Comparison of ENCODE assay signal across 8 cellular contexts in genomic region chr21:44816761-44817505, GRCh38. TPM values are rescaled to one million over a fixed set of nuclear protein-coding genes. Genes with fewer than 3 reads are reported as not detected.
DNase-seq lines count a peak whose midpoint lies in the region; ATAC-seq and TF ChIP-seq lines count a peak whose summit lies in the region.

No MANE protein-coding gene starts in this region.

- TF ChIP-seq CTCF in GM12875 (IDR thresholded peaks at IDR 0.05; ENCODE audit: borderline replicate concordance, insufficient read depth, low read depth, low read length) = no peak
- no peak for TF ChIP-seq CTCF in Peyer's patch (IDR thresholded peaks at IDR 0.05)
- no peak for TF ChIP-seq CTCF in fibroblast of mammary gland (conservative IDR thresholded peaks at IDR 0.05; ENCODE audit: control insufficient read depth, insufficient read depth, low read depth, low read length)
- TF ChIP-seq CTCF in GM13977 (IDR thresholded peaks at IDR 0.05; ENCODE audit: extremely low read depth, insufficient read depth, missing control alignments) = no peak

- H3K27ac ChIP-seq in Peyer's patch (peak overlapping the region in 3 of 4 donors; percentile 92 to 96 (median 94)), rectal smooth muscle tissue (ENCODE audit: low read depth, low read length) (no peak overlapping the region)

- peak overlapping the region; percentile 81 for H3K4me3 ChIP-seq in GM12875 (ENCODE audit: low read depth, low read length)
- H3K4me3 ChIP-seq in Peyer's patch = peak overlapping the region; percentile 84 to 92 (median 88)
- peak overlapping the region; percentile 66 for H3K4me3 ChIP-seq in fibroblast of mammary gland (ENCODE audit: control insufficient read depth, low read depth, low read length)
- peak overlapping the region; percentile 82 for H3K4me3 ChIP-seq in rectal smooth muscle tissue (ENCODE audit: low read length)

- no peak for DNase-seq in Peyer's patch
- DNase-seq in fibroblast of mammary gland (ENCODE audit: low read depth) = no peak
- DNase-seq in GM13977 (ENCODE audit: low spot score) = no peak
- no peak for DNase-seq in GF-D8 (lab: John Stamatoyannopoulos, UW)
- DNase-seq in NCI-H2171 treated with DMSO at 0.1 percent for 48 hours (lab: John Stamatoyannopoulos, UW) = no peak

- H3K4me1 ChIP-seq in Peyer's patch (peaks cover 4 to 15% (median 10%) of the 10 kb centered on the region in 4 donors), rectal smooth muscle tissue (ENCODE audit: control insufficient read depth, insufficient read depth, low read length) (no peaks in the 10 kb centered on the region)

- peaks cover 0 to 18% (median 0%) of the 10 kb centered on the region in 3 donors for H3K36me3 ChIP-seq in Peyer's patch
- H3K36me3 ChIP-seq in rectal smooth muscle tissue (ENCODE audit: control insufficient read depth, insufficient read depth, low read length) = no peaks in the 10 kb centered on the region

- no peak overlapping the region for H3K9ac ChIP-seq in rectal smooth muscle tissue (ENCODE audit: low read length)

- no peak for TF ChIP-seq POLR2A in Peyer's patch (IDR thresholded peaks at IDR 0.05)

- H3K27me3 ChIP-seq in Peyer's patch (no peaks in the 10 kb centered on the region), rectal smooth muscle tissue (ENCODE audit: control insufficient read depth, insufficient read depth, low read length) (no peaks in the 10 kb centered on the region)

- ATAC-seq in HG02623 (IDR thresholded peaks at IDR 0.05; ENCODE audit: unreplicated experiment) = no peak

- H3K9me3 ChIP-seq in Peyer's patch = peaks cover 0 to 7% (median 0%) of the 10 kb centered on the region in 4 donors

- in situ Hi-C loops in GM13977 (cut with MboI; ENCODE audit: low pct_unique_long_range_greater_than_20kb, low sequenced_read_pairs, unreplicated experiment) = no loop called here

RNA-seq across cellular contexts. Expression of gene SUMO3, which starts 0.9 kb away (rescaled TPM):
- total RNA-seq in Peyer's patch = 10 to 100 TPM; 42.6 to 57.6 (median 49.8) TPM

RNA-seq across cellular contexts. Expression of gene UBE2G2, which starts 15.3 kb away (rescaled TPM):
- total RNA-seq in Peyer's patch = 100 to 1,000 TPM in 2 of 4 donors, 10 to 100 TPM in 2; 68.8 to 116 (median 95.1) TPM

RNA-seq across cellular contexts. Expression of gene PTTG1IP, which starts 56.6 kb away (rescaled TPM):
- 100 to 1,000 TPM in 3 of 4 donors, 10 to 100 TPM in 1; 69.3 to 495 (median 390) TPM for total RNA-seq in Peyer's patch
